ENCODE assay signal across 16 cellular contexts in the genomic region with DNA sequence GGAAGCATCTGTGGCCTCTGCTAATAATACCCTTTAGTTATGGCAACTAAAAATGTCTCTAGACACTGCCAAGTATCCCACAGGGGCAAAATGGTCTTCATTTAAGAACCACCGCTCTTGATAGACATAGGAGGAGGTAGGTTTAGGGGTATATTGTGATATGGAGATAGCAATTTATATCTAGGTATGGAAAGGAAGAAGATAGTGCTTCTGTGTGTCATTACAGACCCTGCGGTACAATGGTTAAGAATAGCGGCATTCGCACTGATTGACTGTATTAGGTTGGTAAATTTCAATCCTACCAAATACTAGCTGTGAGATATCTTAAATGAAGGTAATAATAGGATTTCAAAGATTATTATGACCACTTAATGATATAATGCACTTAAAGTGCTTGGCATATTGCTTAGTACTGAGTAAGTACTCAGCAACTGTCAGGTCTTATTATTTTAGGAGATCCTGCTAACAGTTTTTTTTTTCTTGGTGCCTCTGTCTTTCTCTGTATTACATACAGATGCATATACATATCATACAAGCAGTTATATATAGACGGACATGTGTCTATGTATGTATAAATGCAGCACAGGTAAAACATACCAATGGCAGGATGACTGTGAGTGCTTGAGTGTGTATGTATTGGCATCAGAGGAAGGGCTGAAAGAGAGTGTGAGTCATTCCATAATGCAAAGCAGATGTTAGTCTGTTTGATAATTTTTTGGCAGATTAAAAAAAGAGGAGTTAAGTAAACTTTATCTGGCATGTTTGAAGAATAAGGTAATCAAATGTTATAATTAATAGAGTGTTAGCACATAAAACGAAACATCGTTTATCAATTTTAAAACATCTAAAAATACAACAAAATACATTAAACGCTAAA. TPM values are rescaled to one million over a fixed set of nuclear protein-coding genes. Genes with fewer than 3 reads are reported as not detected.
A peak's percentile ranks its signal among the peaks of the same experiment; 100 is the strongest.
DNase-seq lines count a peak whose midpoint lies in the region; ATAC-seq and TF ChIP-seq lines count a peak whose summit lies in the region.
"Had no signal": no experiment of that assay in that cellular context is flagged by ENCODE, and none has a peak within 500 bp of the region (broad histone marks: within the 10 kb centered on the region; RNA-seq: fewer than 3 reads in every experiment).

No MANE protein-coding gene starts in this region.

- POLR2A ChIA-PET in activated CD4-positive, alpha-beta memory T cell treated with anti-CD3 and anti-CD28 coated beads, Interleukin-2, amount 10 ng/mL, durations not matched to agents 7 days and 5 days (lab: Charles Lee): no interaction called here

- H3K27me3 Mint-ChIP-seq in activated CD4-positive, alpha-beta memory T cell treated with anti-CD3 and anti-CD28 coated beads, Interleukin-2, amount 10 ng/mL, durations not matched to agents 7 days and 5 days: no peaks in the 10 kb centered on the region
- H3K27me3 Mint-ChIP-seq: activated CD4-positive, alpha-beta T cell treated with anti-CD3 and anti-CD28 coated beads, Interleukin-2, amount 10 ng/mL, durations not matched to agents 7 days and 5 days; CD4-positive, alpha-beta T cell had no signal

- no peak overlapping the region for H3K4me3 Mint-ChIP-seq in activated CD4-positive, alpha-beta memory T cell treated with anti-CD3 and anti-CD28 coated beads, Interleukin-2, amount 10 ng/mL, durations not matched to agents 7 days and 5 days
- H3K4me3 Mint-ChIP-seq: activated CD4-positive, alpha-beta T cell treated with anti-CD3 and anti-CD28 coated beads, Interleukin-2, amount 10 ng/mL, durations not matched to agents 7 days and 5 days; CD4-positive, alpha-beta T cell had no signal

- TF ChIP-seq CTCF in AG09309 (IDR thresholded peaks at IDR 0.05; ENCODE audit: control insufficient read depth, insufficient read depth, low read depth, low read length, missing control alignments): no peak

- no peak overlapping the region for H3K27ac Mint-ChIP-seq in activated CD4-positive, alpha-beta memory T cell treated with anti-CD3 and anti-CD28 coated beads, Interleukin-2, amount 10 ng/mL, durations not matched to agents 7 days and 5 days
- H3K27ac Mint-ChIP-seq: activated CD4-positive, alpha-beta T cell treated with anti-CD3 and anti-CD28 coated beads, Interleukin-2, amount 10 ng/mL, durations not matched to agents 7 days and 5 days; CD4-positive, alpha-beta T cell had no signal

- DNase-seq in AG09309 (ENCODE audit: low read depth) (peak; percentile 47), H4 (ENCODE audit: low spot score) (peak; percentile 83), fibroblast of peridontal ligament (ENCODE audit: extremely low read depth) (peak; percentile 87), dermis blood vessel endothelial cell (no peak), GF-D8 (lab: John Stamatoyannopoulos, UW) (no peak)
- DNase-seq in activated CD4-positive, alpha-beta memory T cell treated with anti-CD3 and anti-CD28 coated beads, Interleukin-2, amount 10 ng/mL, durations not matched to agents 7 days and 5 days: no peak
- DNase-seq: activated CD4-positive, alpha-beta T cell treated with anti-CD3 and anti-CD28 coated beads, Interleukin-2, amount 10 ng/mL, durations not matched to agents 7 days and 5 days; activated naive CD4-positive, alpha-beta T cell; CD4-positive, alpha-beta T cell; dorsolateral prefrontal cortex; mammary epithelial cell; NCI-H774; ovary had no signal

- CTCF ChIA-PET in activated CD4-positive, alpha-beta memory T cell treated with anti-CD3 and anti-CD28 coated beads, Interleukin-2, amount 10 ng/mL, durations not matched to agents 7 days and 5 days (lab: Charles Lee): no interaction called here

- H3K9me3 Mint-ChIP-seq in activated CD4-positive, alpha-beta memory T cell treated with anti-CD3 and anti-CD28 coated beads, Interleukin-2, amount 10 ng/mL, durations not matched to agents 7 days and 5 days: no peaks in the 10 kb centered on the region
- H3K9me3 Mint-ChIP-seq: activated CD4-positive, alpha-beta T cell treated with anti-CD3 and anti-CD28 coated beads, Interleukin-2, amount 10 ng/mL, durations not matched to agents 7 days and 5 days; CD4-positive, alpha-beta T cell had no signal

- ATAC-seq in SK-N-SH treated with all-trans-retinoic acid at 6 μM for 48 hours (peak; percentile 98), GM21360 (IDR thresholded peaks at IDR 0.05; ENCODE audit: unreplicated experiment) (no peak)

- no peaks in the 10 kb centered on the region for H3K4me1 Mint-ChIP-seq in activated CD4-positive, alpha-beta memory T cell treated with anti-CD3 and anti-CD28 coated beads, Interleukin-2, amount 10 ng/mL, durations not matched to agents 7 days and 5 days
- H3K4me1 Mint-ChIP-seq: activated CD4-positive, alpha-beta T cell treated with anti-CD3 and anti-CD28 coated beads, Interleukin-2, amount 10 ng/mL, durations not matched to agents 7 days and 5 days had no signal

- no peaks in the 10 kb centered on the region for H3K36me3 Mint-ChIP-seq in activated CD4-positive, alpha-beta memory T cell treated with anti-CD3 and anti-CD28 coated beads, Interleukin-2, amount 10 ng/mL, durations not matched to agents 7 days and 5 days (ENCODE audit: low read depth)

- no peak overlapping the region for H3K4me3 ChIP-seq in AG09309 (ENCODE audit: control insufficient read depth, low read depth, low read length)
- H3K4me3 ChIP-seq: dorsolateral prefrontal cortex, hepatocyte, ovary had no signal

TF ChIP-seq in SK-N-SH treated with all-trans-retinoic acid at 6 μM for 48 hours, 23 proteins besides CTCF, POLR2A, EP300 and RAD21 (continues in another document):
- peak; percentile 95 for TF ChIP-seq ISL1 (CRISPR knock-in tag; IDR thresholded peaks at IDR 0.05)
- TF ChIP-seq CSDC2 (CRISPR knock-in tag; IDR thresholded peaks at IDR 0.05): no peak
- peak; percentile 88 for TF ChIP-seq CREB5 (CRISPR knock-in tag; IDR thresholded peaks at IDR 0.05; ENCODE audit: low read depth)
- TF ChIP-seq TSHZ2 (CRISPR knock-in tag; IDR thresholded peaks at IDR 0.05): peak; percentile 58; the same call in 1 of the 2 replicates
- 0 out of 2 replicates have a peak, but pooled peaks have one; percentile 62 for TF ChIP-seq TOX (CRISPR knock-in tag; IDR thresholded peaks at IDR 0.05; ENCODE audit: borderline replicate concordance)
- TF ChIP-seq TCF4 (CRISPR knock-in tag; IDR thresholded peaks at IDR 0.05; ENCODE audit: borderline replicate concordance): peak; percentile 98
- peak; percentile 44; the same call in 1 of the 2 replicates for TF ChIP-seq ESRRG (CRISPR knock-in tag; IDR thresholded peaks at IDR 0.05)
- no peak for TF ChIP-seq ZFP30 (CRISPR knock-in tag; IDR thresholded peaks at IDR 0.05)
- 0 out of 2 replicates have a peak, but pooled peaks have one; percentile 14 for TF ChIP-seq ZC3H10 (CRISPR knock-in tag; IDR thresholded peaks at IDR 0.05)
- TF ChIP-seq CSRNP3 (CRISPR knock-in tag; IDR thresholded peaks at IDR 0.05): 0 out of 2 replicates have a peak, but pooled peaks have one; percentile 73
- TF ChIP-seq ZNF70 (CRISPR knock-in tag; IDR thresholded peaks at IDR 0.05): 0 out of 2 replicates have a peak, but pooled peaks have one; percentile 18

RNA-seq across cellular contexts. Expression of gene ITGB8, which starts 50.0 kb away (rescaled TPM):
- total RNA-seq in H4 (2014; rRNA removed; shearing (Covaris generic)): 83.5 and 107 TPM in 2 replicates
- 8.5 and 8.8 TPM in 2 replicates for total RNA-seq in dermis blood vessel endothelial cell
- total RNA-seq in activated CD4-positive, alpha-beta memory T cell treated with anti-CD3 and anti-CD28 coated beads, Interleukin-2, amount 10 ng/mL, durations not matched to agents 7 days and 5 days: not detected
- total RNA-seq: activated CD4-positive, alpha-beta T cell treated with anti-CD3 and anti-CD28 coated beads, Interleukin-2, amount 10 ng/mL, durations not matched to agents 7 days and 5 days; CD4-positive, alpha-beta T cell had no signal

Comparison
In these comparisons a context has a peak if more than half of its experiments do, and no peak if none do; other contexts are left out.
1. DNase-seq: peak in AG09309 (single experiment), H4 (single experiment) and fibroblast of peridontal ligament (single experiment); none in dermis blood vessel endothelial cell (single experiment), GF-D8 (single experiment) and activated CD4-positive, alpha-beta memory T cell treated with anti-CD3 and anti-CD28 coated beads, Interleukin-2, amount 10 ng/mL, durations not matched to agents 7 days and 5 days (single experiment).